8 cellular contexts compared by ENCODE assay signal in genomic region chr1:210250998-210251679, GRCh38. TPM values are rescaled to one million over a fixed set of nuclear protein-coding genes. Genes with fewer than 3 reads are reported as not detected.
DNase-seq lines count a peak whose midpoint lies in the region; ATAC-seq and TF ChIP-seq lines count a peak whose summit lies in the region.

No MANE protein-coding gene starts in this region.

- peak overlapping the region; percentile 66 for H3K9ac ChIP-seq in mucosa of stomach (ENCODE audit: low read length)

- H3K27ac Mint-ChIP-seq in type B pancreatic cell = peak overlapping the region; percentile 21

- peak; percentile 66 for DNase-seq in G401 (ENCODE audit: low spot score)
- peak; percentile 46 for DNase-seq in NCI-H1048 (lab: John Stamatoyannopoulos, UW)
- peak; percentile 96 for DNase-seq in SW480 (ENCODE audit: low spot score)
- DNase-seq in epithelial cell of esophagus (ENCODE audit: low read depth) = peak; percentile 78
- DNase-seq in type B pancreatic cell (ENCODE audit: extremely low spot score, unreplicated experiment) = no peak
- DNase-seq in HCEC 1CT = no peak

- peaks cover 40% of the 10 kb centered on the region for H3K27me3 Mint-ChIP-seq in type B pancreatic cell

- TF ChIP-seq CTCF in epithelial cell of esophagus (IDR thresholded peaks at IDR 0.05; ENCODE audit: insufficient read depth, low read depth, low read length, missing control alignments) (no peak), type B pancreatic cell (conservative IDR thresholded peaks at IDR 0.05) (no peak)

- H3K36me3 Mint-ChIP-seq in type B pancreatic cell = no peaks in the 10 kb centered on the region

- peak overlapping the region; percentile 43 for H3K4me3 ChIP-seq in epithelial cell of esophagus (ENCODE audit: low read length)
- H3K4me3 ChIP-seq in mucosa of stomach (ENCODE audit: low read length) = peak overlapping the region; percentile 29

- no peaks in the 10 kb centered on the region for H3K9me3 ChIP-seq in mucosa of stomach (ENCODE audit: control insufficient read depth, low read length)

- in situ Hi-C loops in G401 (cut with HindIII; ENCODE audit: low sequenced_read_pairs) = no loop called here

- H3K36me3 ChIP-seq in mucosa of stomach (ENCODE audit: control insufficient read depth, insufficient read depth, low read length) = no peaks in the 10 kb centered on the region

- peak overlapping the region; percentile 88 for H3K4me3 Mint-ChIP-seq in type B pancreatic cell

- ATAC-seq in GM19452 (IDR thresholded peaks at IDR 0.05; ENCODE audit: unreplicated experiment) = no peak

- H3K4me1 ChIP-seq in mucosa of stomach (ENCODE audit: control insufficient read depth, insufficient read depth, low read length) = peaks cover 23% of the 10 kb centered on the region

- H3K9me3 Mint-ChIP-seq in type B pancreatic cell = no peaks in the 10 kb centered on the region

- peaks cover 23% of the 10 kb centered on the region for H3K4me1 Mint-ChIP-seq in type B pancreatic cell (ENCODE audit: unreplicated experiment)

- peaks cover 24% of the 10 kb centered on the region for H3K27me3 ChIP-seq in mucosa of stomach (ENCODE audit: control insufficient read depth, insufficient read depth, low read length)

RNA-seq across cellular contexts. Expression of gene SERTAD4, which starts 18.5 kb away (rescaled TPM):
- 7.3 and 14.2 TPM in 2 replicates for total RNA-seq in G401 (2014; rRNA removed; shearing (Covaris generic))
- total RNA-seq in type B pancreatic cell (ENCODE audit: low replicate concordance) = 4.6 and 11.4 TPM in 2 replicates

Comparison
In these comparisons a context has a peak if more than half of its experiments do, and no peak if none do; other contexts are left out.
1. DNase-seq: peak in G401 (single experiment), NCI-H1048 (single experiment), SW480 (single experiment) and epithelial cell of esophagus (single experiment); none in type B pancreatic cell (single experiment) and HCEC 1CT (single experiment).